In the genomic region with DNA sequence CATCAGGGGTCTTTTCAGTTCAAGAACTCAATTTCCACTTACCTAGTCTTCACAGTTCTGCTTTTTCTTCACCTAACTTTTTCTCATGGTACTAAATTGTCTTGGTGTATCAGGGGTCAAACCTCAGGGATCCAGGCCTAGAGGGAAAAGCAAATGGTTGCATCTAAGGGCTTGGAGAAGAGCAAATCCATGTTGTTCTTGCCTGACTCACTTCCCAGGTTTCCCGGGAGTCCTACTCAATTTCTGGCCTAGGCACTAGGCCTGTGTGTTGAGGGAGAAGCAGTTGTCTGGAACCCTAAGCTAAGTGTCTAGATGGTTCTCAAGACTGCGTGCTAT, we compare ENCODE assay signal across 9 cellular contexts.
A peak's percentile ranks its signal among the peaks of the same experiment; 100 is the strongest.
DNase-seq lines count a peak whose midpoint lies in the region; ATAC-seq and TF ChIP-seq lines count a peak whose summit lies in the region.
"Had no signal": no experiment of that assay in that cellular context is flagged by ENCODE, and none has a peak within 500 bp of the region (broad histone marks: within the 10 kb centered on the region; RNA-seq: fewer than 3 reads in every experiment).

No MANE protein-coding gene starts in this region.

- H3K9me3 Mint-ChIP-seq in activated CD4-positive, alpha-beta T cell treated with anti-CD3 and anti-CD28 coated beads, Interleukin-2, amount 10 ng/mL, durations not matched to agents 24 days and 14 days: no peaks in the 10 kb centered on the region
- no peaks in the 10 kb centered on the region for H3K9me3 Mint-ChIP-seq in stimulated activated effector memory CD8-positive, alpha-beta T cell treated with anti-CD3 and anti-CD28 coated beads, Interleukin-12 subunit alpha, Interleukin-12 subunit beta, amount 100 ng/mL, for 72 hours

- no peak for DNase-seq in activated CD4-positive, alpha-beta T cell treated with anti-CD3 and anti-CD28 coated beads, Interleukin-2, amount 10 ng/mL, durations not matched to agents 24 days and 14 days
- DNase-seq in activated CD4-positive, alpha-beta T cell treated with anti-CD3 and anti-CD28 coated beads, Interleukin-2, amount 50 U/mL, for 1 hour: no peak
- no peak for DNase-seq in hepatocyte (ENCODE audit: low spot score)
- DNase-seq in stimulated activated effector memory CD8-positive, alpha-beta T cell treated with anti-CD3 and anti-CD28 coated beads, Interleukin-12 subunit alpha, Interleukin-12 subunit beta, amount 100 ng/mL, for 72 hours (ENCODE audit: low spot score in 2 of 2): no peak
- DNase-seq in aorta: no peak
- no peak for DNase-seq in activated effector memory CD4-positive, alpha-beta T cell treated with anti-CD3 and anti-CD28 coated beads, Interleukin-2, amount 50 U/mL, for 16 hours
- DNase-seq: activated gamma-delta T cell had no signal

- H3K4me2 ChIP-seq in hepatocyte: peak overlapping the region; percentile 60

- peak overlapping the region; percentile 56 for H2AFZ ChIP-seq in hepatocyte

- peaks cover 4% of the 10 kb centered on the region for H3K36me3 Mint-ChIP-seq in activated CD4-positive, alpha-beta T cell treated with anti-CD3 and anti-CD28 coated beads, Interleukin-2, amount 10 ng/mL, durations not matched to agents 24 days and 14 days (ENCODE audit: low read depth)
- no peaks in the 10 kb centered on the region for H3K36me3 Mint-ChIP-seq in stimulated activated effector memory CD8-positive, alpha-beta T cell treated with anti-CD3 and anti-CD28 coated beads, Interleukin-12 subunit alpha, Interleukin-12 subunit beta, amount 100 ng/mL, for 72 hours

- 63% methylated on average over 2 of the region's 2 CpGs for WGBS in hepatocyte (ENCODE audit: low lambda C conversion rate, missing lambda C conversion rate)
- 58 to 81% methylated on average over 2 of the region's 2 CpGs for WGBS in aorta, 2 donors

- H3K4me1 Mint-ChIP-seq in activated CD4-positive, alpha-beta T cell treated with anti-CD3 and anti-CD28 coated beads, Interleukin-2, amount 10 ng/mL, durations not matched to agents 24 days and 14 days: peaks cover 22% of the 10 kb centered on the region
- H3K4me1 Mint-ChIP-seq in stimulated activated effector memory CD8-positive, alpha-beta T cell treated with anti-CD3 and anti-CD28 coated beads, Interleukin-12 subunit alpha, Interleukin-12 subunit beta, amount 100 ng/mL, for 72 hours: peaks cover 7% of the 10 kb centered on the region

- H3K79me2 ChIP-seq in hepatocyte: peaks cover 6% of the 10 kb centered on the region

- no peaks in the 10 kb centered on the region for H3K9me3 ChIP-seq in hepatocyte (ENCODE audit: low read depth)
- no peaks in the 10 kb centered on the region for H3K9me3 ChIP-seq in aorta (ENCODE audit: control insufficient read depth, low read length)

- no peaks in the 10 kb centered on the region for H3K27me3 Mint-ChIP-seq in activated CD4-positive, alpha-beta T cell treated with anti-CD3 and anti-CD28 coated beads, Interleukin-2, amount 10 ng/mL, durations not matched to agents 24 days and 14 days

- H3K4me3 ChIP-seq in hepatocyte: no peak overlapping the region
- no peak overlapping the region for H3K4me3 ChIP-seq in aorta (ENCODE audit: low read length in 2 of 2)

- H3K36me3 ChIP-seq in hepatocyte (replicated peaks; ENCODE audit: insufficient read depth, low read depth) (no peaks in the 10 kb centered on the region), aorta (ENCODE audit: control insufficient read depth in 1 of 2, insufficient read depth in 2 of 2, low read length in 1 of 2) (no peaks in the 10 kb centered on the region)

- no peaks in the 10 kb centered on the region for H3K4me1 ChIP-seq in hepatocyte (ENCODE audit: insufficient read depth)
- H3K4me1 ChIP-seq in aorta (ENCODE audit: control insufficient read depth in 1 of 2, insufficient read depth in 2 of 2, low read length in 2 of 2): no peaks in the 10 kb centered on the region

- H3K4me3 Mint-ChIP-seq in activated CD4-positive, alpha-beta T cell treated with anti-CD3 and anti-CD28 coated beads, Interleukin-2, amount 10 ng/mL, durations not matched to agents 24 days and 14 days: peak overlapping the region; percentile 94
- peak overlapping the region; percentile 53 for H3K4me3 Mint-ChIP-seq in stimulated activated effector memory CD8-positive, alpha-beta T cell treated with anti-CD3 and anti-CD28 coated beads, Interleukin-12 subunit alpha, Interleukin-12 subunit beta, amount 100 ng/mL, for 72 hours

- no peaks in the 10 kb centered on the region for H3K9me2 ChIP-seq in hepatocyte (replicated peaks; ENCODE audit: insufficient read depth)

- H3K27ac ChIP-seq in VCaP: peak overlapping the region; percentile 84
- H3K27ac ChIP-seq in hepatocyte: peak overlapping the region; percentile 88
- no peak overlapping the region for H3K27ac ChIP-seq in aorta (ENCODE audit: low read depth in 1 of 2, low read length in 2 of 2)

- 0 out of 2 replicates have a peak, but pooled peaks have one; percentile 7 for TF ChIP-seq CTCF in VCaP (conservative IDR thresholded peaks at IDR 0.05)
- TF ChIP-seq CTCF in hepatocyte (IDR thresholded peaks at IDR 0.05; ENCODE audit: poor library complexity): no peak

- intact Hi-C loops in activated CD4-positive, alpha-beta T cell treated with anti-CD3 and anti-CD28 coated beads, Interleukin-2, amount 10 ng/mL, durations not matched to agents 24 days and 14 days (cut with micrococcal nuclease): loop anchor here (5.0 to 10.0 kb wide), 2 partner anchors 656 to 944 kb away; a partner anchor contains a TSS
- intact Hi-C loops in aorta (cut with DNase I): loop anchor here in 1 of 2 donors (10.0 kb wide), 1 partner anchor 794 kb away; no protein-coding TSS in a partner anchor

- H4K20me1 ChIP-seq in hepatocyte (ENCODE audit: insufficient read depth, poor library complexity, severe bottlenecking): no peaks in the 10 kb centered on the region

- H3K27me3 ChIP-seq in hepatocyte: no peaks in the 10 kb centered on the region
- H3K27me3 ChIP-seq in aorta (ENCODE audit: control insufficient read depth in 1 of 2, insufficient read depth in 2 of 2, low read length in 1 of 2): no peaks in the 10 kb centered on the region

- H3K27ac Mint-ChIP-seq in activated CD4-positive, alpha-beta T cell treated with anti-CD3 and anti-CD28 coated beads, Interleukin-2, amount 10 ng/mL, durations not matched to agents 24 days and 14 days: peak overlapping the region; percentile 94
- H3K27ac Mint-ChIP-seq in stimulated activated effector memory CD8-positive, alpha-beta T cell treated with anti-CD3 and anti-CD28 coated beads, Interleukin-12 subunit alpha, Interleukin-12 subunit beta, amount 100 ng/mL, for 72 hours: peak overlapping the region; percentile 72

- ATAC-seq in stimulated activated effector memory CD8-positive, alpha-beta T cell treated with anti-CD3 and anti-CD28 coated beads, Interleukin-12 subunit alpha, Interleukin-12 subunit beta, amount 100 ng/mL, for 72 hours: no peak
- ATAC-seq in aorta (ENCODE audit: low FRiP score): no peak
- ATAC-seq in GM18868 (IDR thresholded peaks at IDR 0.05; ENCODE audit: unreplicated experiment): no peak

Comparison
In these comparisons a context has a peak if more than half of its experiments do, and no peak if none do; other contexts are left out.
1. H3K27ac ChIP-seq: peak in VCaP (single experiment) and hepatocyte (single experiment); none in aorta (0 of 2).